In genomic region chr7:40815512-40815911, GRCh38 we compare ENCODE assay signal across 20 cellular contexts.
A peak's percentile ranks its signal among the peaks of the same experiment; 100 is the strongest.
DNase-seq lines count a peak whose midpoint lies in the region; ATAC-seq and TF ChIP-seq lines count a peak whose summit lies in the region.
"Had no signal": no experiment of that assay in that cellular context is flagged by ENCODE, and none has a peak within 500 bp of the region (broad histone marks: within the 10 kb centered on the region; RNA-seq: fewer than 3 reads in every experiment).

No MANE protein-coding gene starts in this region.

- H2BK20ac ChIP-seq in H9 (ENCODE audit: low read depth, low read length, poor library complexity, severe bottlenecking), result no peak overlapping the region

- H3K9me2 ChIP-seq in SU-DHL-6 (replicated peaks; ENCODE audit: insufficient read depth, low read length), result no peaks in the 10 kb centered on the region

- no peaks in the 10 kb centered on the region for H3K4me1 Mint-ChIP-seq in H9
- H3K4me1 Mint-ChIP-seq: activated naive CD4-positive, alpha-beta T cell treated with anti-CD3 and anti-CD28 coated beads, Interleukin-2, amount 50 U/mL, for 24 hours; CD14-positive monocyte; immature natural killer cell had no signal

- H3K9ac ChIP-seq in H9 (ENCODE audit: extremely low read depth, insufficient read length, low read length) (no peak overlapping the region), SU-DHL-6 (ENCODE audit: low read length) (peak overlapping the region; percentile 58), skeletal muscle satellite cell (ENCODE audit: low read depth, low read length) (peak overlapping the region; percentile 16)

- H3K27ac ChIP-seq in H9 (ENCODE audit: insufficient read length, low read depth, low read length) (no peak overlapping the region), SU-DHL-6 (ENCODE audit: low read depth, low read length) (peak overlapping the region; percentile 98), lower lobe of right lung (no peak overlapping the region)

- DNase-seq in H9, result no peak
- peak; percentile 95 for DNase-seq in fibroblast of peridontal ligament (ENCODE audit: extremely low read depth)
- no peak for DNase-seq in stimulated activated CD4-positive, alpha-beta T cell treated with anti-CD3 and anti-CD28 coated beads, Interleukin-12 subunit alpha, Interleukin-12 subunit beta, amount 100 ng/mL, for 4 hours
- DNase-seq in lower lobe of right lung, result no peak
- DNase-seq: activated CD4-positive, alpha-beta T cell treated with anti-CD3 and anti-CD28 coated beads for 4 hours; activated CD8-positive, alpha-beta memory T cell treated with anti-CD3 and anti-CD28 coated beads, Interleukin-2, amount 50 U/mL, for 48 hours; effector CD8-positive, alpha-beta T cell; H7; immature natural killer cell; KG1; mesendoderm; SHP77; T1000 had no signal

- H3K4me1 ChIP-seq in H9 (ENCODE audit: insufficient read depth, low read length), result no peaks in the 10 kb centered on the region
- H3K4me1 ChIP-seq in skeletal muscle satellite cell (ENCODE audit: control insufficient read depth, insufficient read depth, low read length), result peaks cover 11% of the 10 kb centered on the region
- no peaks in the 10 kb centered on the region for H3K4me1 ChIP-seq in lower lobe of right lung

- intact Hi-C loops in lower lobe of right lung (cut with DNase I), result no loop called here

- H2BK120ac ChIP-seq in H9 (ENCODE audit: low read depth, low read length, poor library complexity, severe bottlenecking), result no peak overlapping the region

- no peak overlapping the region for H2AFZ ChIP-seq in H9 (ENCODE audit: low read length)
- no peak overlapping the region for H2AFZ ChIP-seq in SU-DHL-6 (ENCODE audit: low read depth, low read length, severe bottlenecking)

- H3K79me1 ChIP-seq in H9 (ENCODE audit: insufficient read depth, low read depth, low read length, poor library complexity, severe bottlenecking), result no peaks in the 10 kb centered on the region

- no peaks in the 10 kb centered on the region for H3K79me2 ChIP-seq in H9 (ENCODE audit: insufficient read depth, low read length)
- H3K79me2 ChIP-seq in SU-DHL-6 (ENCODE audit: insufficient read depth, low read length), result peaks cover 63% of the 10 kb centered on the region

- H2BK15ac ChIP-seq in H9 (ENCODE audit: low read depth, low read length), result no peak overlapping the region

- no peak overlapping the region for H3K56ac ChIP-seq in H9 (ENCODE audit: insufficient read length, low read depth, low read length)

- ATAC-seq in GM21529 (IDR thresholded peaks at IDR 0.05; ENCODE audit: unreplicated experiment) (no peak), lower lobe of right lung (no peak), HG02588 (IDR thresholded peaks at IDR 0.05; ENCODE audit: unreplicated experiment) (no peak)

- no peak overlapping the region for H4K5ac ChIP-seq in H9 (ENCODE audit: insufficient read length, low read depth, low read length)

- no peaks in the 10 kb centered on the region for H3K27me3 Mint-ChIP-seq in H9 (ENCODE audit: low read depth)
- H3K27me3 Mint-ChIP-seq: activated naive CD4-positive, alpha-beta T cell treated with anti-CD3 and anti-CD28 coated beads, Interleukin-2, amount 50 U/mL, for 24 hours had no signal

- H3K4me3 ChIP-seq in SU-DHL-6 (ENCODE audit: insufficient read depth, low read length, poor library complexity, severe bottlenecking) (peak overlapping the region; percentile 40), skeletal muscle satellite cell (ENCODE audit: low read length) (peak overlapping the region; percentile 30), lower lobe of right lung (no peak overlapping the region)
- H3K4me3 ChIP-seq: thoracic aorta had no signal

- no peak overlapping the region for H3K23ac ChIP-seq in H9 (ENCODE audit: insufficient read length, low read depth, low read length)

- H3K36me3 Mint-ChIP-seq in H9 (ENCODE audit: insufficient read depth in 1 of 3, low read depth in 3 of 3), result peaks cover 0 to 16% (median 4%) of the 10 kb centered on the region in 3 experiments; a peak in 5 of 7 replicates
- H3K36me3 Mint-ChIP-seq: activated naive CD4-positive, alpha-beta T cell treated with anti-CD3 and anti-CD28 coated beads, Interleukin-2, amount 50 U/mL, for 24 hours; CD14-positive monocyte; immature natural killer cell had no signal

- H3F3A ChIP-seq in SU-DHL-6 (ENCODE audit: insufficient read depth), result peaks cover 52% of the 10 kb centered on the region

- no peak overlapping the region for H3T11ph ChIP-seq in H9 (ENCODE audit: low read length)

- WGBS in H9 (ENCODE audit: extremely low coverage, insufficient read length, low lambda C conversion rate), result no CpG with 5 or more reads among the region's 4 CpGs

- peaks cover 18 to 22% of the 10 kb centered on the region in 2 experiments for H3K9me3 Mint-ChIP-seq in H9

- H3K27me3 ChIP-seq in H9 (ENCODE audit: insufficient read depth, low read length) (no peaks in the 10 kb centered on the region), SU-DHL-6 (ENCODE audit: low read length) (no peaks in the 10 kb centered on the region), skeletal muscle satellite cell (ENCODE audit: control insufficient read depth, insufficient read depth, low read length) (no peaks in the 10 kb centered on the region), lower lobe of right lung (ENCODE audit: low read depth) (no peaks in the 10 kb centered on the region)

- no peaks in the 10 kb centered on the region for H3K9me3 ChIP-seq in H9 (ENCODE audit: control insufficient read depth, low read depth, low read length)
- H3K9me3 ChIP-seq in SU-DHL-6 (ENCODE audit: insufficient read depth, low read length), result peaks cover 17% of the 10 kb centered on the region; the same call in 1 of the 2 replicates
- H3K9me3 ChIP-seq in skeletal muscle satellite cell (replicated peaks; ENCODE audit: low read length), result no peaks in the 10 kb centered on the region
- H3K9me3 ChIP-seq in lower lobe of right lung, result no peaks in the 10 kb centered on the region
- H3K9me3 ChIP-seq: thoracic aorta had no signal

- H4K20me1 ChIP-seq in H9 (ENCODE audit: control insufficient read depth, insufficient read depth, insufficient read length) (no peaks in the 10 kb centered on the region), SU-DHL-6 (ENCODE audit: low read depth, low read length) (no peaks in the 10 kb centered on the region)

- no peak overlapping the region for H2BK5ac ChIP-seq in H9 (ENCODE audit: insufficient read length, low read length)

- no peaks in the 10 kb centered on the region for H3K23me2 ChIP-seq in H9 (ENCODE audit: insufficient read length, low read depth, low read length, poor library complexity, severe bottlenecking)

- H3K27ac Mint-ChIP-seq in H9, result peak overlapping the region in 2 of 3 experiments; percentile 20 to 50; a peak in 2 of 7 replicates
- H3K27ac Mint-ChIP-seq: activated naive CD4-positive, alpha-beta T cell treated with anti-CD3 and anti-CD28 coated beads, Interleukin-2, amount 50 U/mL, for 24 hours; immature natural killer cell had no signal

- no peak overlapping the region for H3K18ac ChIP-seq in H9 (ENCODE audit: insufficient read length, low read depth, low read length)

- H3K4ac ChIP-seq in H9 (ENCODE audit: low read depth, low read length), result no peak overlapping the region

- H2AK5ac ChIP-seq in H9 (ENCODE audit: insufficient read length, low read length), result no peak overlapping the region

- no peak overlapping the region for H4K91ac ChIP-seq in H9 (ENCODE audit: insufficient read length, low read depth, low read length)

- TF ChIP-seq CTCF in H9 (conservative IDR thresholded peaks at IDR 0.05) (no peak), SU-DHL-6 (IDR thresholded peaks at IDR 0.05; ENCODE audit: insufficient read depth, low read length, poor library complexity, severe bottlenecking) (no peak), lower lobe of right lung (IDR thresholded peaks at IDR 0.05) (no peak)

- H3K4me3 Mint-ChIP-seq in H9, result no peak overlapping the region
- H3K4me3 Mint-ChIP-seq: activated naive CD4-positive, alpha-beta T cell treated with anti-CD3 and anti-CD28 coated beads, Interleukin-2, amount 50 U/mL, for 24 hours; CD14-positive monocyte; immature natural killer cell had no signal

- no peak overlapping the region for H4K8ac ChIP-seq in H9 (replicated peaks; ENCODE audit: insufficient read length, low read depth, low read length)

- 0 out of 2 replicates have a peak overlapping the region, but pooled peaks have one; percentile 8 for H3K14ac ChIP-seq in H9 (ENCODE audit: insufficient read depth, low read length)

- H2BK12ac ChIP-seq in H9 (ENCODE audit: insufficient read length, low read depth, low read length), result no peak overlapping the region

- no peak overlapping the region for H3K4me2 ChIP-seq in H9 (ENCODE audit: insufficient read depth, insufficient read length, low read length)
- H3K4me2 ChIP-seq in SU-DHL-6 (ENCODE audit: low read depth, low read length, poor library complexity, severe bottlenecking), result peak overlapping the region; percentile 68
- peak overlapping the region; percentile 20 for H3K4me2 ChIP-seq in skeletal muscle satellite cell (ENCODE audit: low read length)

- H3K36me3 ChIP-seq in SU-DHL-6 (ENCODE audit: low read length), result peaks cover 29% of the 10 kb centered on the region
- H3K36me3 ChIP-seq in skeletal muscle satellite cell (ENCODE audit: insufficient read depth, low read length), result no peaks in the 10 kb centered on the region
- no peaks in the 10 kb centered on the region for H3K36me3 ChIP-seq in lower lobe of right lung
- H3K36me3 ChIP-seq: thoracic aorta had no signal
